ENCODE assay signal across 8 cellular contexts in genomic region chr21:44869860-44870747, GRCh38. TPM values are rescaled to one million over a fixed set of nuclear protein-coding genes. Genes with fewer than 3 reads are reported as not detected.
DNase-seq lines count a peak whose midpoint lies in the region; ATAC-seq, FAIRE-seq and TF ChIP-seq lines count a peak whose summit lies in the region.

No MANE protein-coding gene starts in this region.

- ATAC-seq in HG02763 (IDR thresholded peaks at IDR 0.05; ENCODE audit: unreplicated experiment) (no peak), HG03571 (IDR thresholded peaks at IDR 0.05; ENCODE audit: unreplicated experiment) (no peak)

- H3K4me1 Mint-ChIP-seq in immature natural killer cell, result peaks cover 81 to 87% of the 10 kb centered on the region in 2 donors

- 66% methylated on average over 17 of the region's 17 CpGs for WGBS in suprapubic skin

- peak; percentile 29 for FAIRE-seq in A204.1 (lab: Jason Lieb, UNC)

- H3K4me1 ChIP-seq in suprapubic skin, result peaks cover 79% of the 10 kb centered on the region

- peaks cover 3% of the 10 kb centered on the region for H3K36me3 ChIP-seq in suprapubic skin

- TF ChIP-seq CTCF in astrocyte of the cerebellum (IDR thresholded peaks at IDR 0.05; ENCODE audit: low read depth, low read length, missing control alignments), result no peak
- no peak for TF ChIP-seq CTCF in suprapubic skin (IDR thresholded peaks at IDR 0.05)

- H3K27ac Mint-ChIP-seq in immature natural killer cell, result peak overlapping the region; percentile 48 to 78 (median 64)

- no peaks in the 10 kb centered on the region for H3K27me3 ChIP-seq in suprapubic skin

- H3K36me3 Mint-ChIP-seq in immature natural killer cell, result peaks cover 0 to 6% (median 0%) of the 10 kb centered on the region in 3 donors

- H3K9me3 Mint-ChIP-seq in immature natural killer cell, result no peaks in the 10 kb centered on the region

- no peak for TF ChIP-seq POLR2A in suprapubic skin (IDR thresholded peaks at IDR 0.05)

- no peak for TF ChIP-seq EP300 in suprapubic skin (IDR thresholded peaks at IDR 0.05)

- H3K4me3 Mint-ChIP-seq in immature natural killer cell, result peak overlapping the region; percentile 40 to 68 (median 62)

- peaks cover 10 to 24% (median 20%) of the 10 kb centered on the region in 3 donors for H3K27me3 Mint-ChIP-seq in immature natural killer cell (ENCODE audit: low read depth in 3 of 3)

- H3K9me3 ChIP-seq in suprapubic skin, result no peaks in the 10 kb centered on the region

- peak overlapping the region; percentile 92 for H3K27ac ChIP-seq in suprapubic skin

- in situ Hi-C loops in astrocyte of the cerebellum (cut with HindIII; ENCODE audit: low sequenced_read_pairs), result loop anchor here (10.0 kb wide), 1 partner anchor 65 kb away; the partner anchor contains the start of gene UBE2G2

- peak overlapping the region; percentile 89 for H3K4me3 ChIP-seq in astrocyte of the cerebellum (ENCODE audit: low read depth, low read length)
- no peak overlapping the region for H3K4me3 ChIP-seq in suprapubic skin

- DNase-seq in HT1080 (ENCODE audit: low read depth) (peak; percentile 98), astrocyte of the cerebellum (ENCODE audit: low read depth) (peak; percentile 93), immature natural killer cell (no peak), suprapubic skin (ENCODE audit: low spot score in 2 of 2) (peak in 1 of 2 donors; percentile 72), NCI-H524 (lab: John Stamatoyannopoulos, UW) (no peak)

RNA-seq across cellular contexts. Expression of gene PTTG1IP, which starts 3.4 kb away (rescaled TPM):
- 377 and 408 TPM in 2 replicates for total RNA-seq in HT1080 (2014; rRNA removed; shearing (Covaris generic))
- 335 and 348 TPM in 2 replicates for polyA plus RNA-seq in HT1080 (2015; cell fraction: cytosol; rRNA removed)
- 228 and 231 TPM in 2 replicates for polyA plus RNA-seq in HT1080 (2015; cell fraction: nucleus; rRNA removed)
- 100 to 1,000 TPM in 1 of 3 donors, 10 to 100 TPM in 2; 67.7 to 103 (median 92.9) TPM for polyA plus RNA-seq in immature natural killer cell
- 100 to 1,000 TPM; 114 to 172 (median 143) TPM for total RNA-seq in suprapubic skin

RNA-seq across cellular contexts. Expression of gene ITGB2, which starts 50.6 kb away (rescaled TPM):
- 1.6 and 1.8 TPM in 2 replicates for total RNA-seq in HT1080 (2014; rRNA removed; shearing (Covaris generic))
- polyA plus RNA-seq in HT1080 (2015; cell fraction: cytosol; rRNA removed), result 4.4 and 5.4 TPM in 2 replicates
- polyA plus RNA-seq in HT1080 (2015; cell fraction: nucleus; rRNA removed), result 6.5 and 8.3 TPM in 2 replicates
- polyA plus RNA-seq in immature natural killer cell, result 1,000 to 10,000 TPM; 1,416 to 2,161 (median 1,452) TPM
- total RNA-seq in suprapubic skin, result 10 to 100 TPM; 11.2 to 18.8 (median 15.3) TPM

RNA-seq across cellular contexts. Expression of gene SUMO3, which starts 52.2 kb away (rescaled TPM):
- 130 and 154 TPM in 2 replicates for total RNA-seq in HT1080 (2014; rRNA removed; shearing (Covaris generic))
- 126 and 140 TPM in 2 replicates for polyA plus RNA-seq in HT1080 (2015; cell fraction: cytosol; rRNA removed)
- polyA plus RNA-seq in HT1080 (2015; cell fraction: nucleus; rRNA removed), result 26.9 and 27.0 TPM in 2 replicates
- polyA plus RNA-seq in immature natural killer cell, result 10 to 100 TPM; 85.2 to 95.7 (median 87.4) TPM
- total RNA-seq in suprapubic skin, result 10 to 100 TPM; 30.5 to 38.3 (median 35.9) TPM

Comparison
In these comparisons a context has a peak if more than half of its experiments do, and no peak if none do; other contexts are left out.
1. DNase-seq: peak in HT1080 (single experiment) and astrocyte of the cerebellum (single experiment); none in immature natural killer cell (0 of 3) and NCI-H524 (0 of 2).